ENCODE assay signal across 8 cellular contexts in the genomic region with DNA sequence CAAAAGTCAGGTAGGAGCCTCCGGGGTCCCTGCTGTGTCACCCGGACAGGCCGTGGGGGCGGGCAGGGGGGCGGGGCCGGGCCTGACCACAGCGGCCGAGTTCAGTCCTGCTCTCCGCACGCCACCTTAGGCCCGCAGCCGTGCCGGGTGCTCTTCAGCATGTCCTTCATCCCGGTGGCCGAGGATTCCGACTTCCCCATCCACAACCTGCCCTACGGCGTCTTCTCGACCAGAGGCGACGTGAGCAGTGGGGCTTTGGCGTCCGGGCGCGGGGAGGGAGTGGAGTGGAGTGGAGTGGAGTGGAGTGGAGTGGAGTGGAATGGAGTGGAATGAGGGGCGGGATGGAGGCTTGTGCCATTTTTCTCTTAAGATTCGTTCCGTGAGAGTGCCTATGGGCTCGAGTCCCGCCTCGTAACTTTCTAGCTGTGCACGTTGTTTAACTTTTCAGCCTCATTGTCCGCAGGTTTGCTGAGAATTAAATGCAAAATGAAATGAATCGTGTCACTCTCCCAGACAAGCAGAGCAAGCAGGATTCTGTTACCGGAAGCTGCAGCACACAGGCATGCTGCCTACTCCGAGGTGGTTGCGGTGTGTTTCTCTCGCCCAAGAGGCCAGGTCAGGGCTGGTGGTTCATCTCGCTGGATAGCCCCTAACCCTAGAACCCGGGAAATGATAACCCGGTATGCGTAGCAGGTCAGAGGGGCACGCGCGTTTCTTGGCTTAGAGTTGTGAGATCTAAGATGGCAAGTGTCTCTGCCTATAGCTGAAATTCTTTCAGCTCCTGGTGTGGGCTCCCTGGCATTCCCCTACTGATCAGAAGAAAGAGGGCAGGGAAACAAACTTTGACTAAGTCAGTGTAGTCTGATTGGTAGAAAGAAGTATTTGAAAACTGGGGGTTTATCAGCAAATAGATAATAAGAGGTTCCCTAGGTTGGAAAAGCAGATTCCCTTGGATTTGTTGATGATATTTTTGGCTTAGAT. TPM values are rescaled to one million over a fixed set of nuclear protein-coding genes. Genes with fewer than 3 reads are reported as not detected.
A peak's percentile ranks its signal among the peaks of the same experiment; 100 is the strongest.
DNase-seq lines count a peak whose midpoint lies in the region; ATAC-seq and TF ChIP-seq lines count a peak whose summit lies in the region.

TSS of gene FAH (plus strand) at position 104 of the 981 bp plus-strand sequence. CDS start at position 160, 56 bp downstream.

- peak within 1 kb of the TSS; percentile 91 to 95 (median 92) for H3K4me3 Mint-ChIP-seq in CD4-positive, CD25-positive, alpha-beta regulatory T cell

- DNase-seq in CD4-positive, CD25-positive, alpha-beta regulatory T cell = peak in 2 of 3 donors; percentile 44 to 75
- DNase-seq in astrocyte of the spinal cord (ENCODE audit: low read depth, low spot score) = peak; percentile 62
- DNase-seq in gastrocnemius medialis = no peak
- DNase-seq in NCI-H2081 (lab: John Stamatoyannopoulos, UW) = no peak

- no peak for TF ChIP-seq CTCF in astrocyte of the spinal cord (IDR thresholded peaks at IDR 0.05; ENCODE audit: low read depth, low read length)
- no peak for TF ChIP-seq CTCF in gastrocnemius medialis (IDR thresholded peaks at IDR 0.05 in 4 of 5, conservative IDR thresholded peaks at IDR 0.05 in 1 of 5)

- in situ Hi-C loops in astrocyte of the spinal cord (cut with HindIII; ENCODE audit: low sequenced_read_pairs) = no loop called here
- in situ Hi-C loops in gastrocnemius medialis (cut with MboI; ENCODE audit: low sequenced_read_pairs in 4 of 4) = loop anchor here in 3 of 4 donors (25.0 kb wide), 2 partner anchors 91 to 241 kb away; partner anchors contain the start of gene ZFAND6 (in 1 of the 3)

- no peaks in the 10 kb centered on the region for H3K36me3 Mint-ChIP-seq in CD4-positive, CD25-positive, alpha-beta regulatory T cell

- no peak for TF ChIP-seq POLR2A in gastrocnemius medialis (IDR thresholded peaks at IDR 0.05)

- H3K4me1 ChIP-seq in CD4-positive, CD25-positive, alpha-beta regulatory T cell (ENCODE audit: control insufficient read depth, insufficient read depth, low read length, poor library complexity, severe bottlenecking) = peaks cover 12% of the 10 kb centered on the region
- peaks cover 6% of the 10 kb centered on the region for H3K4me1 ChIP-seq in iPS-15b (ENCODE audit: control insufficient read depth, insufficient read depth, low read length)
- peaks cover 38 to 45% of the 10 kb centered on the region in 2 donors for H3K4me1 ChIP-seq in gastrocnemius medialis

- no peaks in the 10 kb centered on the region for H3K36me3 ChIP-seq in CD4-positive, CD25-positive, alpha-beta regulatory T cell (ENCODE audit: control insufficient read depth, insufficient read depth, low read length)
- peaks cover 3% of the 10 kb centered on the region for H3K36me3 ChIP-seq in iPS-15b (ENCODE audit: control insufficient read depth, insufficient read depth, low read length)
- peaks cover 0 to 5% of the 10 kb centered on the region in 2 donors for H3K36me3 ChIP-seq in gastrocnemius medialis

- peak within 1 kb of the TSS; percentile 65 for H3K9ac ChIP-seq in iPS-15b (ENCODE audit: low read depth, low read length)

- ATAC-seq in CD4-positive, CD25-positive, alpha-beta regulatory T cell (ENCODE audit: low read depth in 2 of 2) = peak; percentile 37 to 38
- ATAC-seq in GM19351 (IDR thresholded peaks at IDR 0.05; ENCODE audit: unreplicated experiment) = peak; percentile 65
- peak; percentile 53 for ATAC-seq in HG03460 (IDR thresholded peaks at IDR 0.05; ENCODE audit: unreplicated experiment)
- ATAC-seq in SK-N-SH treated with all-trans-retinoic acid at 6 μM for 48 hours = peak; percentile 91
- peak; percentile 66 to 69 for ATAC-seq in gastrocnemius medialis

- intact Hi-C loops in gastrocnemius medialis (cut with DNase I; ENCODE audit: low total_unique reads) = loop anchor here (1.0 to 5.0 kb wide), 4 partner anchors 22 to 1281 kb away; partner anchors contain the start of genes MORF4L1, MTHFS and ZFAND6

- H3K9me3 Mint-ChIP-seq in CD4-positive, CD25-positive, alpha-beta regulatory T cell = no peaks in the 10 kb centered on the region

- no peaks in the 10 kb centered on the region for H3K27me3 ChIP-seq in CD4-positive, CD25-positive, alpha-beta regulatory T cell (ENCODE audit: control insufficient read depth, insufficient read depth, low read length)
- H3K27me3 ChIP-seq in iPS-15b (ENCODE audit: control insufficient read depth, insufficient read depth, low read length) (no peaks in the 10 kb centered on the region), gastrocnemius medialis (no peaks in the 10 kb centered on the region)

- H3K4me1 Mint-ChIP-seq in CD4-positive, CD25-positive, alpha-beta regulatory T cell = peaks cover 0 to 27% (median 13%) of the 10 kb centered on the region in 4 donors

- peak within 1 kb of the TSS; percentile 83 for H3K4me3 ChIP-seq in CD4-positive, CD25-positive, alpha-beta regulatory T cell (ENCODE audit: low read depth, low read length)
- peak within 1 kb of the TSS; percentile 66 for H3K4me3 ChIP-seq in astrocyte of the spinal cord (ENCODE audit: low read depth, low read length)
- peak within 1 kb of the TSS; percentile 91 for H3K4me3 ChIP-seq in iPS-15b (ENCODE audit: low read depth, low read length)
- peak within 1 kb of the TSS; percentile 64 to 91 (median 71) for H3K4me3 ChIP-seq in gastrocnemius medialis

- H3K9me3 ChIP-seq in CD4-positive, CD25-positive, alpha-beta regulatory T cell (ENCODE audit: control insufficient read depth in 2 of 2, low read length in 2 of 2) = no peaks in the 10 kb centered on the region
- no peaks in the 10 kb centered on the region for H3K9me3 ChIP-seq in iPS-15b (ENCODE audit: control insufficient read depth, insufficient read depth, low read length)
- H3K9me3 ChIP-seq in gastrocnemius medialis = no peaks in the 10 kb centered on the region

- peaks cover 4% of the 10 kb centered on the region for H3K27me3 Mint-ChIP-seq in CD4-positive, CD25-positive, alpha-beta regulatory T cell

- peak within 1 kb of the TSS; percentile 32 to 95 (median 93) for H3K27ac Mint-ChIP-seq in CD4-positive, CD25-positive, alpha-beta regulatory T cell

- peak within 1 kb of the TSS; percentile 77 for H3K27ac ChIP-seq in CD4-positive, CD25-positive, alpha-beta regulatory T cell (ENCODE audit: insufficient read depth, low read length, poor library complexity, severe bottlenecking)
- peak within 1 kb of the TSS; percentile 86 to 91 (median 90) for H3K27ac ChIP-seq in gastrocnemius medialis

TF ChIP-seq in SK-N-SH treated with all-trans-retinoic acid at 6 μM for 48 hours, 23 proteins besides CTCF, POLR2A, EP300 and RAD21:
- TF ChIP-seq TSHZ2 (CRISPR knock-in tag; IDR thresholded peaks at IDR 0.05) = no peak
- TF ChIP-seq TCF4 (CRISPR knock-in tag; IDR thresholded peaks at IDR 0.05; ENCODE audit: borderline replicate concordance) = no peak
- no peak for TF ChIP-seq ARNTL (CRISPR knock-in tag; IDR thresholded peaks at IDR 0.05; ENCODE audit: borderline replicate concordance, low read depth)

RNA-seq across cellular contexts. Expression of gene FAH, which starts in this region (rescaled TPM):
- total RNA-seq in CD4-positive, CD25-positive, alpha-beta regulatory T cell = 4.3 TPM
- polyA plus RNA-seq in CD4-positive, CD25-positive, alpha-beta regulatory T cell = 1 to 10 TPM; 2.0 to 2.6 (median 2.3) TPM
- total RNA-seq in gastrocnemius medialis = 10 to 100 TPM in 3 of 4 donors, 1 to 10 TPM in 1; 7.7 to 16.7 (median 12.3) TPM

Comparison
In these comparisons a context has a peak if more than half of its experiments do, and no peak if none do; other contexts are left out.
1. ATAC-seq: peak in every context shown above with its lines; median percentile 91 in SK-N-SH treated with all-trans-retinoic acid at 6 μM for 48 hours; 68 in gastrocnemius medialis; 65 in GM19351; 53 in HG03460; 38 in CD4-positive, CD25-positive, alpha-beta regulatory T cell.
2. DNase-seq: peak in CD4-positive, CD25-positive, alpha-beta regulatory T cell (2 of 3) and astrocyte of the spinal cord (single experiment); none in gastrocnemius medialis (0 of 2) and NCI-H2081 (0 of 2).
3. Peak in every context shown above with its lines, with median percentiles within 50 percentile points of each other: H3K4me3 ChIP-seq.